In genomic region chr1:34149501-34149900, GRCh38 we compare ENCODE assay signal across 26 cellular contexts. TPM values are rescaled to one million over a fixed set of nuclear protein-coding genes. Genes with fewer than 3 reads are reported as not detected.
A peak's percentile ranks its signal among the peaks of the same experiment; 100 is the strongest.
DNase-seq lines count a peak whose midpoint lies in the region; ATAC-seq and TF ChIP-seq lines count a peak whose summit lies in the region.
"Had no signal": no experiment of that assay in that cellular context is flagged by ENCODE, and none has a peak within 500 bp of the region (broad histone marks: within the 10 kb centered on the region; RNA-seq: fewer than 3 reads in every experiment).

No MANE protein-coding gene starts in this region.

- H3K27ac Mint-ChIP-seq in MCF 10A (ENCODE audit: low read depth, unreplicated experiment): no peak overlapping the region
- H3K27ac Mint-ChIP-seq: CD4-positive, alpha-beta T cell had no signal

- H3K79me1 ChIP-seq in mesenchymal stem cell (replicated peaks; ENCODE audit: low read length, poor library complexity, severe bottlenecking): no peaks in the 10 kb centered on the region

- H3K4ac ChIP-seq in mesenchymal stem cell (ENCODE audit: low read depth in 1 of 2, low read length in 2 of 2): no peak overlapping the region

- no peak overlapping the region for H3K9ac ChIP-seq in mesenchymal stem cell (ENCODE audit: low read length)
- H3K9ac ChIP-seq: BLaER1, SK-N-SH had no signal

- H3K4me3 Mint-ChIP-seq in MCF 10A (ENCODE audit: unreplicated experiment): no peak overlapping the region
- H3K4me3 Mint-ChIP-seq: CD4-positive, alpha-beta T cell had no signal

- H3K9me3 ChIP-seq in cardiac muscle cell (ENCODE audit: low read depth) (no peaks in the 10 kb centered on the region), right atrium auricular region (no peaks in the 10 kb centered on the region), ectodermal cell (ENCODE audit: control insufficient read depth, low read length) (no peaks in the 10 kb centered on the region), mesenchymal stem cell (ENCODE audit: control insufficient read depth, low read length) (no peaks in the 10 kb centered on the region)
- H3K9me3 ChIP-seq: BLaER1, SK-N-SH had no signal

- no peak overlapping the region for H3K4me2 ChIP-seq in mesenchymal stem cell (ENCODE audit: low read length, poor library complexity, severe bottlenecking)
- H3K4me2 ChIP-seq: BLaER1, SK-N-SH had no signal

- H3K4me1 Mint-ChIP-seq in MCF 10A (ENCODE audit: insufficient read depth, unreplicated experiment): no peaks in the 10 kb centered on the region

- H2AFZ ChIP-seq in mesenchymal stem cell (ENCODE audit: low read depth, low read length): no peak overlapping the region

- WGBS in ectodermal cell, 2 experiments: 8 to 18% methylated on average over 3 of the region's 3 CpGs
- WGBS in mesenchymal stem cell: 3% methylated on average over 2 of the region's 3 CpGs

- peaks cover 37% of the 10 kb centered on the region for H3K9me3 Mint-ChIP-seq in MCF 10A (ENCODE audit: unreplicated experiment)
- H3K9me3 Mint-ChIP-seq: CD4-positive, alpha-beta T cell had no signal

- H4K8ac ChIP-seq in mesenchymal stem cell (ENCODE audit: low read length): no peak overlapping the region

- H2BK15ac ChIP-seq in mesenchymal stem cell (ENCODE audit: low read depth, poor library complexity, severe bottlenecking): no peak overlapping the region

- no peak overlapping the region for H2BK12ac ChIP-seq in mesenchymal stem cell (ENCODE audit: low read length in 2 of 2)

- POLR2A ChIA-PET in MCF 10A (lab: Yijun Ruan, JAX): no interaction called here

- H2BK120ac ChIP-seq in mesenchymal stem cell (ENCODE audit: low read depth, low read length): no peak overlapping the region

- H2BK5ac ChIP-seq in mesenchymal stem cell (ENCODE audit: low read depth, low read length, poor library complexity, severe bottlenecking): no peak overlapping the region

- DNase-seq in cardiac muscle cell (ENCODE audit: low read depth in 1 of 2, low spot score in 1 of 2) (peak in 1 of 2 donors; percentile 58), right atrium auricular region (ENCODE audit: low spot score) (no peak), islet precursor cell (peak; percentile 66), MCF 10A (ENCODE audit: unreplicated experiment) (no peak), NCI-H187 (lab: John Stamatoyannopoulos, UW) (no peak), mesenchymal stem cell (no peak)
- DNase-seq: ACHN; CD4-positive, alpha-beta T cell; COR-L47; DMS79; MM.1S; NCI-H1048; NCI-H1417 treated with DMSO at 0.1 percent for 48 hours; NCI-H1930; NCI-H510A; NK-92 treated with Interleukin-12 subunit alpha and Interleukin-12 subunit beta, amount 100 ng/mL, for 24 hours; SIG-M5; SK-N-SH had no signal

- H3K4me3 ChIP-seq in cardiac muscle cell (no peak overlapping the region), right atrium auricular region (no peak overlapping the region), ectodermal cell (ENCODE audit: insufficient read depth, low read depth, low read length) (no peak overlapping the region), mesenchymal stem cell (ENCODE audit: insufficient read depth in 1 of 2, low read depth in 1 of 2, low read length in 2 of 2) (no peak overlapping the region)
- H3K4me3 ChIP-seq: BLaER1, K562 had no signal

- H3K23ac ChIP-seq in mesenchymal stem cell (ENCODE audit: low read length in 2 of 2): no peak overlapping the region

- no peak overlapping the region for H3K14ac ChIP-seq in mesenchymal stem cell (ENCODE audit: low read length in 2 of 2)

- no peaks in the 10 kb centered on the region for H3K36me3 ChIP-seq in cardiac muscle cell
- no peaks in the 10 kb centered on the region for H3K36me3 ChIP-seq in right atrium auricular region
- no peaks in the 10 kb centered on the region for H3K36me3 ChIP-seq in ectodermal cell (ENCODE audit: control insufficient read depth, insufficient read depth, low read length)
- H3K36me3 ChIP-seq in mesenchymal stem cell (ENCODE audit: control insufficient read depth in 1 of 2, insufficient read depth in 2 of 2, low read depth in 1 of 2, low read length in 2 of 2): no peaks in the 10 kb centered on the region
- H3K36me3 ChIP-seq: BLaER1 had no signal

- H3K4me1 ChIP-seq in cardiac muscle cell (ENCODE audit: low read depth) (peaks cover 6% of the 10 kb centered on the region), right atrium auricular region (no peaks in the 10 kb centered on the region), ectodermal cell (ENCODE audit: control insufficient read depth, insufficient read depth, low read length) (peaks cover 3% of the 10 kb centered on the region), mesenchymal stem cell (ENCODE audit: control insufficient read depth, insufficient read depth, low read depth, low read length) (no peaks in the 10 kb centered on the region)

- no peak overlapping the region for H4K91ac ChIP-seq in mesenchymal stem cell (ENCODE audit: low read length)

- H2AK5ac ChIP-seq in mesenchymal stem cell (ENCODE audit: low read length, severe bottlenecking): no peak overlapping the region

- intact Hi-C loops in MCF 10A (cut with micrococcal nuclease): no loop called here

- H3K27ac ChIP-seq in cardiac muscle cell (peak overlapping the region; percentile 42), right atrium auricular region (no peak overlapping the region), ectodermal cell (ENCODE audit: insufficient read depth, low read depth, low read length, poor library complexity, severe bottlenecking) (peak overlapping the region; percentile 56), mesenchymal stem cell (ENCODE audit: low read length, poor library complexity, severe bottlenecking) (no peak overlapping the region)
- H3K27ac ChIP-seq: 22Rv1, BLaER1 had no signal

- H3K18ac ChIP-seq in mesenchymal stem cell (ENCODE audit: low read depth in 1 of 2, low read length in 2 of 2): no peak overlapping the region

- ATAC-seq in SK-N-SH treated with all-trans-retinoic acid at 6 μM for 48 hours: no peak
- ATAC-seq: HepG2, K562, Panc1 had no signal

- no TSS peak for BruUV-seq in MCF 10A (replicated peaks; lab: Mats Ljungman, UMichigan)

- no peaks in the 10 kb centered on the region for H3K27me3 Mint-ChIP-seq in MCF 10A (ENCODE audit: insufficient read depth, unreplicated experiment)

- H3K27me3 ChIP-seq in cardiac muscle cell (no peaks in the 10 kb centered on the region), right atrium auricular region (no peaks in the 10 kb centered on the region), ectodermal cell (ENCODE audit: control insufficient read depth, insufficient read depth, low read length, poor library complexity, severe bottlenecking) (no peaks in the 10 kb centered on the region), mesenchymal stem cell (ENCODE audit: control insufficient read depth in 1 of 2, insufficient read depth in 1 of 2, low read length in 2 of 2) (no peaks in the 10 kb centered on the region)
- H3K27me3 ChIP-seq: BLaER1 had no signal

- CTCF ChIA-PET in MCF 10A (lab: Yijun Ruan, JAX): no interaction called here

- TF ChIP-seq CTCF in cardiac muscle cell (IDR thresholded peaks at IDR 0.05; ENCODE audit: low read depth, low read length) (no peak), right atrium auricular region (IDR thresholded peaks at IDR 0.05) (no peak), MCF 10A (IDR thresholded peaks at IDR 0.05; ENCODE audit: unreplicated experiment) (no peak)

- H3K36me3 Mint-ChIP-seq in MCF 10A (ENCODE audit: insufficient read depth, unreplicated experiment): peaks cover 7% of the 10 kb centered on the region

TF ChIP-seq in SK-N-SH treated with all-trans-retinoic acid at 6 μM for 48 hours, 23 proteins besides CTCF, POLR2A, EP300 and RAD21:
- TF ChIP-seq TOX (CRISPR knock-in tag; IDR thresholded peaks at IDR 0.05; ENCODE audit: borderline replicate concordance): no peak
- TF ChIP-seq RARB (CRISPR knock-in tag; IDR thresholded peaks at IDR 0.05): no peak
- TF ChIP-seq BACH2 (CRISPR knock-in tag; IDR thresholded peaks at IDR 0.05; ENCODE audit: borderline replicate concordance): no peak
- TF ChIP-seq ESRRG (CRISPR knock-in tag; IDR thresholded peaks at IDR 0.05): no peak

RNA-seq across cellular contexts. Expression of gene CSMD2, which starts 15.5 kb away (rescaled TPM):
- 0.04 and 0.24 TPM in 2 replicates for total RNA-seq in cardiac muscle cell
- not detected in 2 replicates for polyA plus RNA-seq in cardiac muscle cell
- under 1 TPM; 0.39 to 0.44 TPM for total RNA-seq in right atrium auricular region
- 7.3 TPM for polyA plus RNA-seq in ectodermal cell (2013, experiment 1 of 4)
- polyA plus RNA-seq in ectodermal cell (2013, experiment 2 of 4): 9.7 TPM
- polyA plus RNA-seq in ectodermal cell (2013, experiment 3 of 4): 6.1 TPM
- polyA plus RNA-seq in ectodermal cell (2013, experiment 4 of 4): 6.7 TPM
- not detected in 2 replicates for total RNA-seq in MCF 10A (2022)
- polyA plus RNA-seq in mesenchymal stem cell (2013, experiment 1 of 2): not detected
- under 0.01 TPM for polyA plus RNA-seq in mesenchymal stem cell (2013, experiment 2 of 2)
- total RNA-seq: CD4-positive, alpha-beta T cell; HepG2; K562; LHCN-M2 had no signal
- polyA plus RNA-seq: HepG2, K562, SK-N-SH had no signal

RNA-seq across cellular contexts. Expression of gene C1orf94, which starts 27.2 kb away (rescaled TPM):
- total RNA-seq in cardiac muscle cell (not detected in 2 replicates), right atrium auricular region (not detected), MCF 10A (2022) (not detected in 2 replicates)
- polyA plus RNA-seq in cardiac muscle cell: not detected in 2 replicates
- polyA plus RNA-seq in ectodermal cell (2013, experiment 1 of 4): 0.57 TPM
- 0.60 TPM for polyA plus RNA-seq in ectodermal cell (2013, experiment 2 of 4)
- polyA plus RNA-seq in ectodermal cell (2013, experiment 3 of 4): 0.32 TPM
- polyA plus RNA-seq in ectodermal cell (2013, experiment 4 of 4): 0.28 TPM
- polyA plus RNA-seq in mesenchymal stem cell (2013, experiment 1 of 2): not detected
- polyA plus RNA-seq in mesenchymal stem cell (2013, experiment 2 of 2): not detected
- total RNA-seq: CD4-positive, alpha-beta T cell; HepG2; K562; LHCN-M2 had no signal
- polyA plus RNA-seq: HepG2, K562, SK-N-SH had no signal

Comparison
In these comparisons a context has a peak if more than half of its experiments do, and no peak if none do; other contexts are left out.
1. H3K27ac ChIP-seq: peak in cardiac muscle cell (single experiment) and ectodermal cell (single experiment); none in right atrium auricular region (0 of 2) and mesenchymal stem cell (single experiment).